In genomic region chr17:28579526-28579925, GRCh38 we compare ENCODE assay signal across 23 cellular contexts. TPM values are rescaled to one million over a fixed set of nuclear protein-coding genes. Genes with fewer than 3 reads are reported as not detected.
DNase-seq lines count a peak whose midpoint lies in the region; ATAC-seq lines count a peak whose summit lies in the region.
"Had no signal": no experiment of that assay in that cellular context is flagged by ENCODE, and none has a peak within 500 bp of the region (broad histone marks: within the 10 kb centered on the region; RNA-seq: fewer than 3 reads in every experiment).

No MANE protein-coding gene starts in this region.

- ATAC-seq in activated T-cell treated with anti-CD3 and anti-CD28 coated beads, Interleukin-2, amount 50 U/mL, for 72 hours (replicated peaks in 1 of 2) = peak; percentile 53 to 65
- ATAC-seq: HCT116; stimulated activated naive CD8-positive, alpha-beta T cell treated with anti-CD3 and anti-CD28 coated beads, Interleukin-15, amount 100 ng/mL, for 72 hours had no signal

- no peaks in the 10 kb centered on the region for H3K27me3 Mint-ChIP-seq in activated T-cell treated with anti-CD3 and anti-CD28 coated beads, Interleukin-2, amount 50 U/mL, for 72 hours (ENCODE audit: low read depth)
- H3K27me3 Mint-ChIP-seq: IgD-negative memory B cell; stimulated activated naive CD8-positive, alpha-beta T cell treated with anti-CD3 and anti-CD28 coated beads, Interleukin-15, amount 100 ng/mL, for 72 hours had no signal

- DNase-seq in activated CD4-positive, alpha-beta T cell treated with anti-CD3 and anti-CD28 coated beads, Interleukin-2, amount 50 U/mL, for 48 hours = peak; percentile 41 to 55
- no peak for DNase-seq in activated CD4-positive, alpha-beta T cell treated with anti-CD3 and anti-CD28 coated beads, Interleukin-2, amount 50 U/mL, for 1 hour
- DNase-seq in stimulated activated CD4-positive, alpha-beta T cell treated with anti-CD3 and anti-CD28 coated beads, Interleukin-4, amount 100 ng/mL, for 24 hours = peak; percentile 37
- no peak for DNase-seq in stimulated activated CD4-positive, alpha-beta T cell treated with anti-CD3 and anti-CD28 coated beads, Interleukin-4, amount 100 ng/mL, for 4 hours
- peak; percentile 63 to 74 for DNase-seq in activated T-cell treated with anti-CD3 and anti-CD28 coated beads, Interleukin-2, amount 50 U/mL, for 72 hours
- DNase-seq in NCI-H2029 treated with DMSO at 0.1 percent for 48 hours (lab: John Stamatoyannopoulos, UW) (no peak), NCI-H526 treated with DMSO at 0.1 percent for 48 hours (lab: John Stamatoyannopoulos, UW) (no peak)
- DNase-seq: activated T-cell treated with anti-CD3 and anti-CD28 coated beads, Interleukin-2, amount 50 U/mL, for 4 hours; central memory CD4-positive, alpha-beta T cell; cortex of kidney; DMS53; glutamatergic neuron; NCI-H146; NCI-H446; NCI-H774; SHP77; stimulated activated naive CD8-positive, alpha-beta T cell treated with anti-CD3 and anti-CD28 coated beads, Interleukin-15, amount 100 ng/mL, for 72 hours had no signal

- H3K36me3 Mint-ChIP-seq in activated T-cell treated with anti-CD3 and anti-CD28 coated beads, Interleukin-2, amount 50 U/mL, for 72 hours (ENCODE audit: insufficient read depth in 2 of 2) = peaks cover 9 to 36% of the 10 kb centered on the region in 2 donors
- H3K36me3 Mint-ChIP-seq: IgD-negative memory B cell had no signal

- no peaks in the 10 kb centered on the region for H3K9me3 Mint-ChIP-seq in activated T-cell treated with anti-CD3 and anti-CD28 coated beads, Interleukin-2, amount 50 U/mL, for 72 hours
- H3K9me3 Mint-ChIP-seq: activated T-cell treated with anti-CD3 and anti-CD28 coated beads, Interleukin-2, amount 50 U/mL, for 4 hours; CD14-positive monocyte; IgD-negative memory B cell; stimulated activated naive CD8-positive, alpha-beta T cell treated with anti-CD3 and anti-CD28 coated beads, Interleukin-15, amount 100 ng/mL, for 72 hours had no signal

- peak overlapping the region; percentile 8 for H3K27ac ChIP-seq in temporal lobe (ENCODE audit: low read depth, low read length)
- H3K27ac ChIP-seq: Peyer's patch, VCaP had no signal

- peaks cover 43% of the 10 kb centered on the region for H3K4me1 Mint-ChIP-seq in activated T-cell treated with anti-CD3 and anti-CD28 coated beads, Interleukin-2, amount 50 U/mL, for 72 hours (ENCODE audit: low read depth)

- H3K4me3 Mint-ChIP-seq in activated T-cell treated with anti-CD3 and anti-CD28 coated beads, Interleukin-2, amount 50 U/mL, for 72 hours = peak overlapping the region; percentile 40 to 69
- H3K4me3 Mint-ChIP-seq: activated T-cell treated with anti-CD3 and anti-CD28 coated beads, Interleukin-2, amount 50 U/mL, for 4 hours; CD14-positive monocyte; stimulated activated naive CD8-positive, alpha-beta T cell treated with anti-CD3 and anti-CD28 coated beads, Interleukin-15, amount 100 ng/mL, for 72 hours had no signal

- H3K27ac Mint-ChIP-seq in activated T-cell treated with anti-CD3 and anti-CD28 coated beads, Interleukin-2, amount 50 U/mL, for 72 hours = peak overlapping the region; percentile 30
- H3K27ac Mint-ChIP-seq: IgD-negative memory B cell had no signal

RNA-seq across cellular contexts. Expression of gene ALDOC, which starts 2.8 kb away (rescaled TPM):
- 10 to 100 TPM; 23.1 to 40.0 TPM for total RNA-seq in activated T-cell treated with anti-CD3 and anti-CD28 coated beads, Interleukin-2, amount 50 U/mL, for 72 hours
- 56.8 TPM for total RNA-seq in temporal lobe

RNA-seq across cellular contexts. Expression of gene PIGS, which starts 8.2 kb away (rescaled TPM):
- total RNA-seq in activated T-cell treated with anti-CD3 and anti-CD28 coated beads, Interleukin-2, amount 50 U/mL, for 72 hours = 10 to 100 TPM; 46.3 to 53.5 TPM
- 17.2 TPM for total RNA-seq in temporal lobe

RNA-seq across cellular contexts. Expression of gene SPAG5, which starts 19.3 kb away (rescaled TPM):
- total RNA-seq in activated T-cell treated with anti-CD3 and anti-CD28 coated beads, Interleukin-2, amount 50 U/mL, for 72 hours = 100 to 1,000 TPM; 134 to 141 TPM
- total RNA-seq in temporal lobe = 4.2 TPM

RNA-seq across cellular contexts. Expression of gene UNC119, which starts 27.1 kb away (rescaled TPM):
- total RNA-seq in activated T-cell treated with anti-CD3 and anti-CD28 coated beads, Interleukin-2, amount 50 U/mL, for 72 hours = 10 to 100 TPM; 45.3 to 53.8 TPM
- total RNA-seq in temporal lobe = 31.5 TPM

RNA-seq across cellular contexts. Expression of gene RSKR, which starts 34.5 kb away (rescaled TPM):
- 10 to 100 TPM; 25.1 to 33.4 TPM for total RNA-seq in activated T-cell treated with anti-CD3 and anti-CD28 coated beads, Interleukin-2, amount 50 U/mL, for 72 hours
- total RNA-seq in temporal lobe = 14.8 TPM

Comparison
In these comparisons a context has a peak if more than half of its experiments do, and no peak if none do; other contexts are left out.
1. DNase-seq: peak in activated CD4-positive, alpha-beta T cell treated with anti-CD3 and anti-CD28 coated beads, Interleukin-2, amount 50 U/mL, for 48 hours (2 of 2), stimulated activated CD4-positive, alpha-beta T cell treated with anti-CD3 and anti-CD28 coated beads, Interleukin-4, amount 100 ng/mL, for 24 hours (single experiment) and activated T-cell treated with anti-CD3 and anti-CD28 coated beads, Interleukin-2, amount 50 U/mL, for 72 hours (2 of 2); none in activated CD4-positive, alpha-beta T cell treated with anti-CD3 and anti-CD28 coated beads, Interleukin-2, amount 50 U/mL, for 1 hour (single experiment), stimulated activated CD4-positive, alpha-beta T cell treated with anti-CD3 and anti-CD28 coated beads, Interleukin-4, amount 100 ng/mL, for 4 hours (0 of 2), NCI-H2029 treated with DMSO at 0.1 percent for 48 hours (single experiment) and NCI-H526 treated with DMSO at 0.1 percent for 48 hours (single experiment).
2. RNA of gene SPAG5, which starts 19.3 kb away (total RNA-seq): 134 to 141 TPM in activated T-cell treated with anti-CD3 and anti-CD28 coated beads, Interleukin-2, amount 50 U/mL, for 72 hours; 4.2 TPM in temporal lobe (single experiment); every median in the first group is over 10 times any median in the second.